ENCODE assay signal across 1 cellular context in the genomic region with DNA sequence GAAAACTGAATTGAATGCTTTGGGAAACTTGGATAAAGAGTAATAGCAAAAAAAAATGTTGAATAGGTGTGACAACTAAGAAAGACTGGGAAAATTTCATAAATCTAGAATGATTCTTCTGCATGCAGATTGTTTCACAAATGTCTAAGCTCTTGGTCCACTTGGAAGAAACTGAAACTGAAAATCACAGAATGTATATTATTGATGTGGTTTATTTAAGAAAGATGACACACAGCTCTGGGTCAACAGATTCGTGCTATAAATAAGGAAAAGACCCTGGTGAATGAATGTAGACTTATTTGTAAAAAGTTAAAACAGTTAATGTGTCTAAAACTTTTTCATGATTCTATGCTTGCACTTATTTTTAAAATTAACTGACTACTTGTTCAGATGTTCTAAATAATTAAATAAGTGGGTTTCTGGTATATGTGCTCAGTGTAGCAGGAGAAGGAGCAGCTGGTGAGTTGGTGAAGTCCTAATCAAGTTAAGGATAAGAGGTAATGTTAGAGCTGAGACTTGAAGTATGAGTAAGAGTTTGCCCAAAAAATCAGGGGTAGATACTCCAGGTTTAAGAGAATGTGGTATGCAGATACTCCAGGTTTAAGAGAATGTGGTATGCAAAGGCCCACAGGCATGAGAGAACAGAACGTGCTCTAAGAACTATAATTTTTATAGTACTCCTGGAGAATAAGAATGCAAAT.
A peak's percentile ranks its signal among the peaks of the same experiment; 100 is the strongest.
TF ChIP-seq lines count a peak whose summit lies in the region.

No MANE protein-coding gene starts in this region.

TF ChIP-seq in GM12878, 131 proteins besides CTCF, POLR2A, EP300 and RAD21:
- TF ChIP-seq TCF7 (IDR thresholded peaks at IDR 0.05; ENCODE audit: borderline replicate concordance) (peak; percentile 94), ATF2 (IDR thresholded peaks at IDR 0.05; ENCODE audit: low read length) (no peak; the same call in 1 of the 2 replicates), IRF3 (IDR thresholded peaks at IDR 0.05) (no peak), RUNX3 (IDR thresholded peaks at IDR 0.05; ENCODE audit: low read length) (peak; percentile 84), ATF7 (IDR thresholded peaks at IDR 0.05; ENCODE audit: low read depth) (0 out of 2 replicates have a peak, but pooled peaks have one; percentile 9), RBBP5 (conservative IDR thresholded peaks at IDR 0.05) (no peak), FOS (IDR thresholded peaks at IDR 0.05; ENCODE audit: borderline replicate concordance, extremely low read depth, insufficient read length) (no peak), NFIC (IDR thresholded peaks at IDR 0.05; ENCODE audit: low read depth, low read length) (0 out of 2 replicates have a peak, but pooled peaks have one; percentile 28), IKZF2 (IDR thresholded peaks at IDR 0.05) (0 out of 4 replicates have a peak, but pooled peaks of 1 of the 2 experiments have one; percentile 13), NR2C2 (IDR thresholded peaks at IDR 0.05; ENCODE audit: borderline replicate concordance, control insufficient read depth, insufficient read length, low read depth) (no peak), ZZZ3 (IDR thresholded peaks at IDR 0.05; ENCODE audit: control insufficient read depth, insufficient read length, low read depth) (no peak)
